ENCODE assay signal across 15 cellular contexts in genomic region chr17:46182961-46183360, GRCh38. TPM values are rescaled to one million over a fixed set of nuclear protein-coding genes. Genes with fewer than 3 reads are reported as not detected.
DNase-seq lines count a peak whose midpoint lies in the region; ATAC-seq and TF ChIP-seq lines count a peak whose summit lies in the region.
"Had no signal": no experiment of that assay in that cellular context is flagged by ENCODE, and none has a peak within 500 bp of the region (broad histone marks: within the 10 kb centered on the region; RNA-seq: fewer than 3 reads in every experiment).

No MANE protein-coding gene starts in this region.

- H3K4ac ChIP-seq in trophoblast cell (ENCODE audit: low read depth, low read length), result peak overlapping the region; percentile 71

- H3K79me1 ChIP-seq in trophoblast cell (ENCODE audit: low read length), result no peaks in the 10 kb centered on the region

- H3K9me3 ChIP-seq in HUES48 (ENCODE audit: control insufficient read depth, insufficient read depth, low read length) (no peaks in the 10 kb centered on the region), trophoblast cell (ENCODE audit: insufficient read depth, low read depth, low read length) (no peaks in the 10 kb centered on the region)
- H3K9me3 ChIP-seq: psoas muscle, tibial nerve had no signal

- H4K12ac ChIP-seq in trophoblast cell (ENCODE audit: low read depth, low read length), result no peak overlapping the region

- H3K23ac ChIP-seq in trophoblast cell (ENCODE audit: low read length), result no peak overlapping the region

- no peak for TF ChIP-seq CTCF in endothelial cell (IDR thresholded peaks at IDR 0.05; ENCODE audit: unreplicated experiment)

- peaks cover 9% of the 10 kb centered on the region for H3K36me3 Mint-ChIP-seq in activated naive CD4-positive, alpha-beta T cell treated with anti-CD3 and anti-CD28 coated beads for 36 hours (ENCODE audit: low read depth)
- peaks cover 22% of the 10 kb centered on the region for H3K36me3 Mint-ChIP-seq in activated naive CD4-positive, alpha-beta T cell treated with anti-CD3 and anti-CD28 coated beads, Interleukin-2, amount 10 ng/mL, durations not matched to agents 7 days and 5 days
- H3K36me3 Mint-ChIP-seq in endothelial cell (ENCODE audit: low read depth, unreplicated experiment), result peaks cover 4% of the 10 kb centered on the region

- intact Hi-C loops in activated naive CD4-positive, alpha-beta T cell treated with anti-CD3 and anti-CD28 coated beads for 36 hours (cut with micrococcal nuclease), result no loop called here

- H4K8ac ChIP-seq in trophoblast cell (ENCODE audit: low read depth, low read length), result no peak overlapping the region

- H4K91ac ChIP-seq in trophoblast cell (ENCODE audit: low read depth, low read length), result no peak overlapping the region

- peaks cover 47% of the 10 kb centered on the region for H3K79me2 ChIP-seq in trophoblast cell (ENCODE audit: control insufficient read depth, insufficient read depth, low read length, poor library complexity)

- no peak overlapping the region for H2BK120ac ChIP-seq in trophoblast cell (ENCODE audit: insufficient read depth, low read length, poor library complexity)

- H3K9ac ChIP-seq in HUES48 (ENCODE audit: low read depth, low read length) (no peak overlapping the region), trophoblast cell (ENCODE audit: low read length) (no peak overlapping the region)

- peak; percentile 56 for DNase-seq in activated naive CD4-positive, alpha-beta T cell treated with anti-CD3 and anti-CD28 coated beads for 36 hours
- no peak for DNase-seq in activated naive CD4-positive, alpha-beta T cell treated with anti-CD3 and anti-CD28 coated beads, Interleukin-2, amount 10 ng/mL, durations not matched to agents 7 days and 5 days
- DNase-seq in endothelial cell (ENCODE audit: low spot score) (no peak), trophoblast cell (peak in 1 of 2 donors; percentile 44), NCI-H2081 treated with DMSO at 0.1 percent for 48 hours (lab: John Stamatoyannopoulos, UW) (no peak)
- DNase-seq: activated CD4-positive, CD25-positive, alpha-beta regulatory T cell treated with anti-CD3 and anti-CD28 coated beads, Interleukin-2, amount 50 U/mL, for 72 hours; DMS53; NCI-H1417 treated with DMSO at 0.1 percent for 48 hours; psoas muscle; RPMI8226 had no signal

- H2BK12ac ChIP-seq in trophoblast cell (ENCODE audit: low read length), result no peak overlapping the region

- no peak overlapping the region for H3K14ac ChIP-seq in trophoblast cell (ENCODE audit: low read length)

- no CpG with 5 or more reads among the region's 3 CpGs for WGBS in trophoblast cell (ENCODE audit: extremely low coverage, insufficient coverage, insufficient read length)

- peak overlapping the region; percentile 9 for H3K27ac Mint-ChIP-seq in activated naive CD4-positive, alpha-beta T cell treated with anti-CD3 and anti-CD28 coated beads for 36 hours
- no peak overlapping the region for H3K27ac Mint-ChIP-seq in activated naive CD4-positive, alpha-beta T cell treated with anti-CD3 and anti-CD28 coated beads, Interleukin-2, amount 10 ng/mL, durations not matched to agents 7 days and 5 days
- H3K27ac Mint-ChIP-seq in endothelial cell (ENCODE audit: unreplicated experiment), result peak overlapping the region; percentile 2

- ATAC-seq in HG03442 (IDR thresholded peaks at IDR 0.05; ENCODE audit: unreplicated experiment) (no peak), GM21825 (IDR thresholded peaks at IDR 0.05; ENCODE audit: unreplicated experiment) (no peak)
- ATAC-seq: psoas muscle had no signal

- peaks cover 94% of the 10 kb centered on the region for H3K4me1 Mint-ChIP-seq in activated naive CD4-positive, alpha-beta T cell treated with anti-CD3 and anti-CD28 coated beads for 36 hours (ENCODE audit: low read depth)
- H3K4me1 Mint-ChIP-seq in activated naive CD4-positive, alpha-beta T cell treated with anti-CD3 and anti-CD28 coated beads, Interleukin-2, amount 10 ng/mL, durations not matched to agents 7 days and 5 days, result peaks cover 90% of the 10 kb centered on the region
- H3K4me1 Mint-ChIP-seq in endothelial cell (ENCODE audit: unreplicated experiment), result peaks cover 76% of the 10 kb centered on the region

- CTCF ChIA-PET in activated naive CD4-positive, alpha-beta T cell treated with anti-CD3 and anti-CD28 coated beads for 36 hours (lab: Charles Lee), result interaction anchor here (1.0 to 1.6 kb wide), 3 partner anchors 10 to 140 kb away, joined by 4 to 8 read pairs (median 6); partner anchors contain the start of gene KANSL1
- CTCF ChIA-PET in activated naive CD4-positive, alpha-beta T cell treated with anti-CD3 and anti-CD28 coated beads, Interleukin-2, amount 10 ng/mL, durations not matched to agents 7 days and 5 days (lab: Charles Lee), result no interaction called here

- H3K4me3 ChIP-seq in HUES48 (ENCODE audit: low read depth, low read length) (no peak overlapping the region), trophoblast cell (ENCODE audit: low read depth, low read length) (no peak overlapping the region)
- H3K4me3 ChIP-seq: psoas muscle, tibial nerve had no signal

- H2AFZ ChIP-seq in trophoblast cell (ENCODE audit: insufficient read depth, low read length, poor library complexity), result no peak overlapping the region

- H3K4me1 ChIP-seq in HUES48 (ENCODE audit: control insufficient read depth, insufficient read depth, low read length) (peaks cover 87% of the 10 kb centered on the region), trophoblast cell (ENCODE audit: control insufficient read depth in 1 of 2, insufficient read depth in 2 of 2, low read length in 2 of 2) (peaks cover 11 to 22% of the 10 kb centered on the region in 2 experiments)

- no peak overlapping the region for H3K4me3 Mint-ChIP-seq in activated naive CD4-positive, alpha-beta T cell treated with anti-CD3 and anti-CD28 coated beads for 36 hours
- H3K4me3 Mint-ChIP-seq in activated naive CD4-positive, alpha-beta T cell treated with anti-CD3 and anti-CD28 coated beads, Interleukin-2, amount 10 ng/mL, durations not matched to agents 7 days and 5 days, result no peak overlapping the region
- H3K4me3 Mint-ChIP-seq in endothelial cell (ENCODE audit: unreplicated experiment), result no peak overlapping the region
- H3K4me3 Mint-ChIP-seq: activated T-helper 1 cell treated with anti-CD3 and anti-CD28 coated beads, Interleukin-12 subunit alpha, Interleukin-12 subunit beta, Interleukin-2, Interleukin-4 antibody, amounts not matched to agents 30 ng/mL and 10 ng/mL and 1 ng/mL, durations not matched to agents 14 hours and 24 hours and 36 hours had no signal

- no peaks in the 10 kb centered on the region for H3K27me3 Mint-ChIP-seq in activated naive CD4-positive, alpha-beta T cell treated with anti-CD3 and anti-CD28 coated beads for 36 hours (ENCODE audit: low read depth)
- H3K27me3 Mint-ChIP-seq in activated naive CD4-positive, alpha-beta T cell treated with anti-CD3 and anti-CD28 coated beads, Interleukin-2, amount 10 ng/mL, durations not matched to agents 7 days and 5 days, result no peaks in the 10 kb centered on the region
- peaks cover 8% of the 10 kb centered on the region for H3K27me3 Mint-ChIP-seq in endothelial cell (ENCODE audit: unreplicated experiment)

- H3K27ac ChIP-seq in HUES48 (ENCODE audit: low read depth, low read length), result peak overlapping the region; percentile 15
- H3K27ac ChIP-seq in trophoblast cell (ENCODE audit: low read depth, low read length), result no peak overlapping the region
- H3K27ac ChIP-seq: psoas muscle, tibial nerve had no signal

- H2AK5ac ChIP-seq in trophoblast cell (ENCODE audit: low read length), result no peak overlapping the region

- H3K9me3 Mint-ChIP-seq in activated naive CD4-positive, alpha-beta T cell treated with anti-CD3 and anti-CD28 coated beads for 36 hours, result no peaks in the 10 kb centered on the region
- H3K9me3 Mint-ChIP-seq in activated naive CD4-positive, alpha-beta T cell treated with anti-CD3 and anti-CD28 coated beads, Interleukin-2, amount 10 ng/mL, durations not matched to agents 7 days and 5 days, result no peaks in the 10 kb centered on the region
- no peaks in the 10 kb centered on the region for H3K9me3 Mint-ChIP-seq in endothelial cell (ENCODE audit: unreplicated experiment)
- H3K9me3 Mint-ChIP-seq: activated T-helper 1 cell treated with anti-CD3 and anti-CD28 coated beads, Interleukin-12 subunit alpha, Interleukin-12 subunit beta, Interleukin-2, Interleukin-4 antibody, amounts not matched to agents 30 ng/mL and 10 ng/mL and 1 ng/mL, durations not matched to agents 14 hours and 24 hours and 36 hours had no signal

- H3K4me2 ChIP-seq in trophoblast cell (ENCODE audit: low read length), result no peak overlapping the region

- H3K27me3 ChIP-seq in HUES48 (ENCODE audit: control insufficient read depth, insufficient read depth, low read length), result no peaks in the 10 kb centered on the region
- H3K27me3 ChIP-seq in trophoblast cell (ENCODE audit: insufficient read depth, low read length), result no peaks in the 10 kb centered on the region
- H3K27me3 ChIP-seq: tibial nerve had no signal

- H3K18ac ChIP-seq in trophoblast cell (ENCODE audit: low read length), result no peak overlapping the region

- H3K36me3 ChIP-seq in HUES48 (ENCODE audit: control insufficient read depth, insufficient read depth, low read length) (no peaks in the 10 kb centered on the region), trophoblast cell (ENCODE audit: control insufficient read depth in 1 of 2, insufficient read depth in 2 of 2, low read length in 2 of 2) (no peaks in the 10 kb centered on the region)
- H3K36me3 ChIP-seq: tibial nerve had no signal

- H2BK5ac ChIP-seq in trophoblast cell (ENCODE audit: low read depth, low read length, poor library complexity), result no peak overlapping the region

RNA-seq across cellular contexts. Expression of gene KANSL1, which starts 10.3 kb away (rescaled TPM):
- 10 to 100 TPM; 64.3 to 64.5 TPM for total RNA-seq in activated naive CD4-positive, alpha-beta T cell treated with anti-CD3 and anti-CD28 coated beads for 36 hours
- total RNA-seq in endothelial cell (ENCODE audit: unreplicated experiment), result 154 TPM
- 34.1 and 34.6 TPM in 2 replicates for polyA plus RNA-seq in trophoblast cell (2013)
